1 cellular context compared by ENCODE assay signal in genomic region chr6:145267076-145267867, GRCh38.
TF ChIP-seq lines count a peak whose summit lies in the region.

No MANE protein-coding gene starts in this region.

TF ChIP-seq in HepG2, 621 proteins besides CTCF, POLR2A, EP300 and RAD21 (continued from another document and continues in another):
- TF ChIP-seq SKI (IDR thresholded peaks at IDR 0.05; ENCODE audit: partially characterized antibody), result peak; percentile 99
- peak; percentile 93; the same call in 1 of the 2 replicates for TF ChIP-seq ZNF878 (CRISPR knock-in tag; IDR thresholded peaks at IDR 0.05)
- no peak for TF ChIP-seq ZNF260 (CRISPR knock-in tag; IDR thresholded peaks at IDR 0.05; ENCODE audit: borderline replicate concordance, low read depth)
- peak; percentile 30; the same call in 1 of the 2 replicates for TF ChIP-seq MYPOP (CRISPR knock-in tag; IDR thresholded peaks at IDR 0.05)
- TF ChIP-seq SP2 (CRISPR knock-in tag; IDR thresholded peaks at IDR 0.05), result peak; percentile 37; the same call in 1 of the 2 replicates
- TF ChIP-seq ZBTB43 (CRISPR knock-in tag; conservative IDR thresholded peaks at IDR 0.05), result peak; percentile 95
- TF ChIP-seq MEIS2 (CRISPR knock-in tag; IDR thresholded peaks at IDR 0.05), result peak; percentile 96
- TF ChIP-seq ZBTB40 (IDR thresholded peaks at IDR 0.05), result no peak
- TF ChIP-seq ZBTB40 (CRISPR knock-in tag; IDR thresholded peaks at IDR 0.05), result peak; percentile 91; the same call in 1 of the 2 replicates
- peak; percentile 95 for TF ChIP-seq HHEX (CRISPR knock-in tag; IDR thresholded peaks at IDR 0.05)
- TF ChIP-seq ZNF772 (CRISPR knock-in tag; IDR thresholded peaks at IDR 0.05), result peak; percentile 96
- TF ChIP-seq, protein P1, sequence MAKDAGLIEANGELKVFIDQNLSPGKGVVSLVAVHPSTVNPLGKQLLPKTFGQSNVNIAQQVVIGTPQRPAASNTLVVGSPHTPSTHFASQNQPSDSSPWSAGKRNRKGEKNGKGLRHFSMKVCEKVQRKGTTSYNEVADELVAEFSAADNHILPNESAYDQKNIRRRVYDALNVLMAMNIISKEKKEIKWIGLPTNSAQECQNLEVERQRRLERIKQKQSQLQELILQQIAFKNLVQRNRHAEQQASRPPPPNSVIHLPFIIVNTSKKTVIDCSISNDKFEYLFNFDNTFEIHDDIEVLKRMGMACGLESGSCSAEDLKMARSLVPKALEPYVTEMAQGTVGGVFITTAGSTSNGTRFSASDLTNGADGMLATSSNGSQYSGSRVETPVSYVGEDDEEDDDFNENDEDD (CRISPR knock-in tag; IDR thresholded peaks at IDR 0.05; ENCODE audit: borderline replicate concordance), result peak; percentile 46; the same call in 1 of the 2 replicates
- peak; percentile 100 for TF ChIP-seq FOXJ3 (CRISPR knock-in tag; IDR thresholded peaks at IDR 0.05; ENCODE audit: borderline replicate concordance)
- TF ChIP-seq ZBTB37 (CRISPR knock-in tag; IDR thresholded peaks at IDR 0.05), result peak; percentile 70; the same call in 1 of the 2 replicates
- peak; percentile 58 for TF ChIP-seq PHF8 (CRISPR knock-in tag; IDR thresholded peaks at IDR 0.05)
- TF ChIP-seq ZNF292 (CRISPR knock-in tag; IDR thresholded peaks at IDR 0.05; ENCODE audit: borderline replicate concordance, low read depth), result peak; percentile 99
- peak; percentile 63; the same call in 1 of the 2 replicates for TF ChIP-seq SP5 (CRISPR knock-in tag; IDR thresholded peaks at IDR 0.05; ENCODE audit: borderline replicate concordance, low read depth)
- TF ChIP-seq ZNF513 (CRISPR knock-in tag; conservative IDR thresholded peaks at IDR 0.05), result no peak
- peak; percentile 96 for TF ChIP-seq POGZ (CRISPR knock-in tag; IDR thresholded peaks at IDR 0.05)
- no peak for TF ChIP-seq ZNF563 (CRISPR knock-in tag; IDR thresholded peaks at IDR 0.05)
- peak; percentile 61 for TF ChIP-seq ZBTB25 (CRISPR knock-in tag; IDR thresholded peaks at IDR 0.05)
- TF ChIP-seq, protein P2, sequence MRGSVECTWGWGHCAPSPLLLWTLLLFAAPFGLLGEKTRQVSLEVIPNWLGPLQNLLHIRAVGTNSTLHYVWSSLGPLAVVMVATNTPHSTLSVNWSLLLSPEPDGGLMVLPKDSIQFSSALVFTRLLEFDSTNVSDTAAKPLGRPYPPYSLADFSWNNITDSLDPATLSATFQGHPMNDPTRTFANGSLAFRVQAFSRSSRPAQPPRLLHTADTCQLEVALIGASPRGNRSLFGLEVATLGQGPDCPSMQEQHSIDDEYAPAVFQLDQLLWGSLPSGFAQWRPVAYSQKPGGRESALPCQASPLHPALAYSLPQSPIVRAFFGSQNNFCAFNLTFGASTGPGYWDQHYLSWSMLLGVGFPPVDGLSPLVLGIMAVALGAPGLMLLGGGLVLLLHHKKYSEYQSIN (CRISPR knock-in tag; IDR thresholded peaks at IDR 0.05; ENCODE audit: borderline replicate concordance), result no peak
- peak; percentile 94; the same call in 1 of the 2 replicates for TF ChIP-seq ZSCAN5A (CRISPR knock-in tag; IDR thresholded peaks at IDR 0.05; ENCODE audit: borderline replicate concordance)
- TF ChIP-seq MIER3 (CRISPR knock-in tag; IDR thresholded peaks at IDR 0.05; ENCODE audit: borderline replicate concordance), result peak; percentile 93; the same call in 1 of the 2 replicates
- TF ChIP-seq TRIM24 (CRISPR knock-in tag; IDR thresholded peaks at IDR 0.05), result no peak
- peak; percentile 92 for TF ChIP-seq ZNF501 (CRISPR knock-in tag; IDR thresholded peaks at IDR 0.05)
- peak; percentile 28; the same call in 1 of the 2 replicates for TF ChIP-seq ZNF451 (CRISPR knock-in tag; IDR thresholded peaks at IDR 0.05)
- TF ChIP-seq TBL1XR1 (IDR thresholded peaks at IDR 0.05; ENCODE audit: borderline replicate concordance, low read length, partially characterized antibody), result peak; percentile 100
- TF ChIP-seq ARNT2 (CRISPR knock-in tag; IDR thresholded peaks at IDR 0.05; ENCODE audit: low read depth), result peak; percentile 82; the same call in 1 of the 2 replicates
- no peak for TF ChIP-seq ISX (CRISPR knock-in tag; conservative IDR thresholded peaks at IDR 0.05)
- TF ChIP-seq MEF2D (CRISPR knock-in tag; IDR thresholded peaks at IDR 0.05), result peak; percentile 98
- no peak for TF ChIP-seq RBFOX2 (IDR thresholded peaks at IDR 0.05; ENCODE audit: low read depth, low read length)
- peak; percentile 33 for TF ChIP-seq CBX1 (IDR thresholded peaks at IDR 0.05; ENCODE audit: low read depth)
- TF ChIP-seq, protein P3, sequence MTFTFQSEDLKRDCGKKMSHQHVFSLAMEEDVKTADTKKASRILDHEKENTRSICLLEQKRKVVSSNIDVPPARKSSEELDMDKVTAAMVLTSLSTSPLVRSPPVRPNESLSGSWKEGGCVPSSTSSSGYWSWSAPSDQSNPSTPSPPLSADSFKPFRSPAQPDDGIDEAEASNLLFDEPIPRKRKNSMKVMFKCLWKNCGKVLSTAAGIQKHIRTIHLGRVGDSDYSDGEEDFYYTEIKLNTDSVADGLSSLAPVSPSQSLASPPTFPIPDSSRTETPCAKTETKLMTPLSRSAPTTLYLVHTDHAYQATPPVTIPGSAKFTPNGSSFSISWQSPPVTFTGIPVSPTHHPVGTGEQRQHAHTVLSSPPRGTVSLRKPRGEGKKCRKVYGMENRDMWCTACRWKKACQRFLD (CRISPR knock-in tag; IDR thresholded peaks at IDR 0.05; ENCODE audit: borderline replicate concordance), result no peak
- TF ChIP-seq ONECUT2 (CRISPR knock-in tag; IDR thresholded peaks at IDR 0.05), result peak; percentile 86
- TF ChIP-seq FOXA3 (CRISPR knock-in tag; IDR thresholded peaks at IDR 0.05), result peak; percentile 100
- peak; percentile 98 for TF ChIP-seq MED1 (CRISPR knock-in tag; IDR thresholded peaks at IDR 0.05)
- TF ChIP-seq FOXK1 (CRISPR knock-in tag; IDR thresholded peaks at IDR 0.05; ENCODE audit: borderline replicate concordance, low read depth), result peak; percentile 99
- TF ChIP-seq TOPORS (CRISPR knock-in tag; IDR thresholded peaks at IDR 0.05), result peak; percentile 89
